12 cellular contexts compared by ENCODE assay signal in the genomic region with DNA sequence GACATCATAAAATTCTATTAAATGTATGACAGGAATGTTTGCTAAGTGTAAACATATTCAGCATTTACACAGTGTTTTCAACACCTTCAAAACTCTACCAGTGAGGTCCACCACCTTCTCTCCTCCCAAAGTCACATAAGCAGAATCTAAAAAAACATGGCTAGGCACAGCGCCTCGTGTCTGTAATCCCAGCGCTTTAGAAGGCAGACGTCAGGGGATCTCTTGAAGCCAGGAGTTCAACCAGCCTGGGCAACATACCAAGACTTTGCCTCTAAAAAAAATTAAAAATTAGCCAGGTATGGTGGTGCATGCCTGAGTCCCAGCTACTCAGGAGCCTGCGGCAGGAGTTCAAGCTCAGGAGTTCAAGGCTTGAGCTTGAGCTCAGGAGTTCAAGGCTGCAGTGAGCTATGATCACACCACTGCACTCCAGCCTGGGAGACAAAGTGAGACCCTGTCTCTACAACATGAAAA. TPM values are rescaled to one million over a fixed set of nuclear protein-coding genes. Genes with fewer than 3 reads are reported as not detected.
DNase-seq lines count a peak whose midpoint lies in the region; ATAC-seq, FAIRE-seq and TF ChIP-seq lines count a peak whose summit lies in the region.
"Had no signal": no experiment of that assay in that cellular context is flagged by ENCODE, and none has a peak within 500 bp of the region (broad histone marks: within the 10 kb centered on the region; RNA-seq: fewer than 3 reads in every experiment).

No MANE protein-coding gene starts in this region.

- TF ChIP-seq CTCF in CD8-positive, alpha-beta T cell (IDR thresholded peaks at IDR 0.05) = no peak

- no peak for ATAC-seq in CD8-positive, alpha-beta T cell
- ATAC-seq in GM21619 (IDR thresholded peaks at IDR 0.05; ENCODE audit: unreplicated experiment) (no peak), HG03108 (IDR thresholded peaks at IDR 0.05; ENCODE audit: unreplicated experiment) (no peak)
- ATAC-seq: stimulated activated naive CD8-positive, alpha-beta T cell treated with anti-CD3 and anti-CD28 coated beads, Interleukin-15, Interleukin-2, amounts not matched to agents 100 U/mL and 50 U/mL, for 24 hours had no signal

- peak; percentile 76 for FAIRE-seq in islet of Langerhans (lab: Jason Lieb, UNC)

- no peaks in the 10 kb centered on the region for H3K4me1 ChIP-seq in CD8-positive, alpha-beta T cell (ENCODE audit: insufficient read depth, low read length)

- peaks cover 5% of the 10 kb centered on the region for H3K36me3 Mint-ChIP-seq in CD8-positive, alpha-beta T cell

- H3K9me3 Mint-ChIP-seq in CD8-positive, alpha-beta T cell = no peaks in the 10 kb centered on the region
- H3K9me3 Mint-ChIP-seq: CD8-positive, alpha-beta memory T cell had no signal

- POLR2A ChIA-PET in CD8-positive, alpha-beta T cell (lab: Charles Lee) = no interaction called here

- H3K9me3 ChIP-seq in CD8-positive, alpha-beta T cell (ENCODE audit: low read length) = no peaks in the 10 kb centered on the region

- intact Hi-C loops in CD8-positive, alpha-beta T cell (cut with DNase I, micrococcal nuclease) = no loop called here

- H3K27me3 Mint-ChIP-seq in CD8-positive, alpha-beta T cell (ENCODE audit: low read depth) = no peaks in the 10 kb centered on the region
- H3K27me3 Mint-ChIP-seq: CD8-positive, alpha-beta memory T cell had no signal

- H3K27me3 ChIP-seq in CD8-positive, alpha-beta T cell (ENCODE audit: insufficient read depth, low read length) = no peaks in the 10 kb centered on the region

- DNase-seq in CD8-positive, alpha-beta T cell = no peak
- DNase-seq in NCI-H69 (lab: John Stamatoyannopoulos, UW) (peak; percentile 17), renal cortical epithelial cell (ENCODE audit: low read depth) (peak; percentile 85), T1000 (lab: John Stamatoyannopoulos, UW) (no peak), NCI-H524 treated with DMSO at 0.1 percent for 48 hours (lab: John Stamatoyannopoulos, UW) (no peak)
- DNase-seq: CD8-positive, alpha-beta memory T cell; stimulated activated CD4-positive, alpha-beta T cell treated with anti-CD3 and anti-CD28 coated beads, Interleukin-2, amount 100 ng/mL, for 48 hours; stimulated activated naive CD8-positive, alpha-beta T cell treated with anti-CD3 and anti-CD28 coated beads, Interleukin-15, Interleukin-2, amounts not matched to agents 100 U/mL and 50 U/mL, for 24 hours; SW 1271 had no signal

- H3K27ac ChIP-seq in CD8-positive, alpha-beta T cell (ENCODE audit: low read depth, low read length) = no peak overlapping the region

- H3K4me3 Mint-ChIP-seq in CD8-positive, alpha-beta T cell = no peak overlapping the region
- H3K4me3 Mint-ChIP-seq: CD8-positive, alpha-beta memory T cell had no signal

- H3K27ac Mint-ChIP-seq in CD8-positive, alpha-beta T cell = peak overlapping the region; percentile 53

- peaks cover 26% of the 10 kb centered on the region for H3K4me1 Mint-ChIP-seq in CD8-positive, alpha-beta T cell (ENCODE audit: low read depth)

- H3K36me3 ChIP-seq in CD8-positive, alpha-beta T cell (ENCODE audit: insufficient read depth, low read length) = no peaks in the 10 kb centered on the region

- no peak overlapping the region for H3K4me3 ChIP-seq in CD8-positive, alpha-beta T cell (ENCODE audit: low read depth, low read length)

- CTCF ChIA-PET in CD8-positive, alpha-beta T cell (lab: Charles Lee) = interaction anchor here (0.7 to 0.9 kb wide), 2 partner anchors 67 to 133 kb away, joined by 3 read pairs; no protein-coding TSS in a partner anchor

RNA-seq across cellular contexts. Expression of a gene that starts 30.0 kb away (rescaled TPM):
- 10 to 100 TPM; 21.8 to 22.0 TPM for total RNA-seq in CD8-positive, alpha-beta T cell
- 17.7 and 53.9 TPM in 2 replicates for total RNA-seq in renal cortical epithelial cell

Comparison
In these comparisons a context has a peak if more than half of its experiments do, and no peak if none do; other contexts are left out.
1. DNase-seq: peak in NCI-H69 (single experiment) and renal cortical epithelial cell (single experiment); none in CD8-positive, alpha-beta T cell (0 of 7), T1000 (single experiment) and NCI-H524 treated with DMSO at 0.1 percent for 48 hours (single experiment).